In the genomic region with DNA sequence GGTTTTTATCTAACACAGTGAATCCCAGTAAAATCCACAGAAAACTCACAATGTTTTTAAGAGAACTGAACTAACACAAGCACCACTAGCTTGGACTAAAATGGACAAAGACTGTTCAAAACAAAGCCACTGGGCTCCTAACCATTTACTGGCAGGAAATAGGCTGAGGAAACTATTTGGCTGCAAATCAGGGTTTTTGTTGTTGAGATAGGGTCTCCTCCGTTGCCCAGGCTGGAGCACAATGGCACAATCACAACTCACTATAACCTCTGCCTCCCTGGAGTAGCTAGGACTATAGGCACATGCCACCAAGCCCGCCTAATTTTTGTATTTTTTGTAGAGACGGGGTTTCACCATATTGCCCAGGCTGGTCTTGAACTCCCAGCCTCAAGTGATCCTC, we compare ENCODE assay signal across 15 cellular contexts.
DNase-seq lines count a peak whose midpoint lies in the region; ATAC-seq, FAIRE-seq and TF ChIP-seq lines count a peak whose summit lies in the region.
"Had no signal": no experiment of that assay in that cellular context is flagged by ENCODE, and none has a peak within 500 bp of the region (broad histone marks: within the 10 kb centered on the region; RNA-seq: fewer than 3 reads in every experiment).

No MANE protein-coding gene starts in this region.

- peaks cover 5% of the 10 kb centered on the region for H3K4me1 ChIP-seq in suprapubic skin
- no peaks in the 10 kb centered on the region for H3K4me1 ChIP-seq in small intestine (ENCODE audit: control insufficient read depth in 2 of 2, insufficient read depth in 1 of 2, low read depth in 1 of 2, low read length in 1 of 2)

- POLR2A ChIA-PET in activated CD8-positive, alpha-beta T cell treated with anti-CD3 and anti-CD28 coated beads for 36 hours (lab: Charles Lee) = interaction anchor here (0.9 kb wide), 1 partner anchor 40 kb away, joined by 4 read pairs; no protein-coding TSS in a partner anchor

- H3K27ac ChIP-seq in substantia nigra (ENCODE audit: low read depth, low read length, poor library complexity, severe bottlenecking) (peak overlapping the region; percentile 4), suprapubic skin (no peak overlapping the region), small intestine (ENCODE audit: low read depth in 1 of 2, low read length in 1 of 2) (no peak overlapping the region)

- intact Hi-C loops in activated naive CD4-positive, alpha-beta T cell treated with anti-CD3 and anti-CD28 coated beads for 36 hours (cut with micrococcal nuclease) = no loop called here
- intact Hi-C loops in activated CD8-positive, alpha-beta T cell treated with anti-CD3 and anti-CD28 coated beads for 36 hours (cut with micrococcal nuclease) = no loop called here

- peak overlapping the region; percentile 98 for H3K27ac Mint-ChIP-seq in activated naive CD4-positive, alpha-beta T cell treated with anti-CD3 and anti-CD28 coated beads, Interleukin-2, amount 50 U/mL, for 24 hours
- H3K27ac Mint-ChIP-seq in activated naive CD4-positive, alpha-beta T cell treated with anti-CD3 and anti-CD28 coated beads for 36 hours = no peak overlapping the region
- H3K27ac Mint-ChIP-seq in activated CD8-positive, alpha-beta T cell treated with anti-CD3 and anti-CD28 coated beads for 36 hours = peak overlapping the region; percentile 84

- H3K4me1 Mint-ChIP-seq in activated naive CD4-positive, alpha-beta T cell treated with anti-CD3 and anti-CD28 coated beads, Interleukin-2, amount 50 U/mL, for 24 hours = peaks cover 90% of the 10 kb centered on the region
- H3K4me1 Mint-ChIP-seq in activated naive CD4-positive, alpha-beta T cell treated with anti-CD3 and anti-CD28 coated beads for 36 hours (ENCODE audit: low read depth) = peaks cover 80% of the 10 kb centered on the region
- H3K4me1 Mint-ChIP-seq in activated CD8-positive, alpha-beta T cell treated with anti-CD3 and anti-CD28 coated beads for 36 hours (ENCODE audit: low read depth) = peaks cover 70% of the 10 kb centered on the region

- CTCF ChIA-PET in activated naive CD4-positive, alpha-beta T cell treated with anti-CD3 and anti-CD28 coated beads for 36 hours (lab: Charles Lee) = interaction anchor here (1.4 to 1.6 kb wide), 2 partner anchors 27 to 43 kb away, joined by 4 to 5 read pairs; no protein-coding TSS in a partner anchor
- CTCF ChIA-PET in activated CD8-positive, alpha-beta T cell treated with anti-CD3 and anti-CD28 coated beads for 36 hours (lab: Charles Lee) = interaction anchor here (1.2 to 1.8 kb wide), 2 partner anchors 9 to 69 kb away, joined by 4 to 5 read pairs; no protein-coding TSS in a partner anchor

- peak overlapping the region; percentile 85 for H3K4me3 Mint-ChIP-seq in activated naive CD4-positive, alpha-beta T cell treated with anti-CD3 and anti-CD28 coated beads, Interleukin-2, amount 50 U/mL, for 24 hours
- H3K4me3 Mint-ChIP-seq in activated naive CD4-positive, alpha-beta T cell treated with anti-CD3 and anti-CD28 coated beads for 36 hours = no peak overlapping the region
- H3K4me3 Mint-ChIP-seq in activated CD8-positive, alpha-beta T cell treated with anti-CD3 and anti-CD28 coated beads for 36 hours = no peak overlapping the region

- no peak for TF ChIP-seq POLR2A in suprapubic skin (IDR thresholded peaks at IDR 0.05)

- no peak for ATAC-seq in activated CD8-positive, alpha-beta T cell treated with anti-CD3 and anti-CD28 coated beads for 36 hours

- FAIRE-seq in small intestine (lab: Jason Lieb, UNC) = no peak

- H3K4me3 ChIP-seq in fibroblast of pulmonary artery (replicated peaks; ENCODE audit: low read depth, low read length) = no peak overlapping the region
- no peak overlapping the region for H3K4me3 ChIP-seq in suprapubic skin
- H3K4me3 ChIP-seq in small intestine (ENCODE audit: low read depth in 1 of 2, low read length in 2 of 2) = no peak overlapping the region

- 87% methylated on average over 3 of the region's 3 CpGs for WGBS in suprapubic skin
- 78 to 82% (median 78%) methylated on average over 3 of the region's 3 CpGs for WGBS in small intestine, 3 donors

- TF ChIP-seq CTCF in activated CD8-positive, alpha-beta T cell treated with anti-CD3 and anti-CD28 coated beads for 36 hours (IDR thresholded peaks at IDR 0.05) = no peak
- no peak for TF ChIP-seq CTCF in fibroblast of pulmonary artery (IDR thresholded peaks at IDR 0.05; ENCODE audit: low read length, missing control alignments)
- no peak for TF ChIP-seq CTCF in suprapubic skin (IDR thresholded peaks at IDR 0.05)

- DNase-seq in activated naive CD4-positive, alpha-beta T cell treated with anti-CD3 and anti-CD28 coated beads for 36 hours = no peak
- DNase-seq in activated CD8-positive, alpha-beta T cell treated with anti-CD3 and anti-CD28 coated beads for 36 hours = no peak
- peak; percentile 30 for DNase-seq in fibroblast of pulmonary artery (ENCODE audit: low read depth)
- DNase-seq in substantia nigra (lab: John Stamatoyannopoulos, UW) = no peak
- no peak for DNase-seq in suprapubic skin (ENCODE audit: low spot score in 2 of 2)
- no peak for DNase-seq in small intestine
- no peak for DNase-seq in OCI-M1 (lab: John Stamatoyannopoulos, UW)
- DNase-seq: activated CD4-positive, CD25-positive, alpha-beta regulatory T cell; activated effector memory CD4-positive, alpha-beta T cell treated with anti-CD3 and anti-CD28 coated beads, Interleukin-2, amount 50 U/mL, for 16 hours; DMS153; HCEC 1CT; Kasumi-1; NCI-H1694 treated with DMSO at 0.1 percent for 48 hours; SK-N-SH had no signal

- H3K27me3 ChIP-seq in suprapubic skin (no peaks in the 10 kb centered on the region), small intestine (ENCODE audit: control insufficient read depth in 2 of 2, insufficient read depth in 2 of 2, low read length in 2 of 2) (no peaks in the 10 kb centered on the region)

- H3K27me3 Mint-ChIP-seq in activated naive CD4-positive, alpha-beta T cell treated with anti-CD3 and anti-CD28 coated beads, Interleukin-2, amount 50 U/mL, for 24 hours = no peaks in the 10 kb centered on the region
- no peaks in the 10 kb centered on the region for H3K27me3 Mint-ChIP-seq in activated naive CD4-positive, alpha-beta T cell treated with anti-CD3 and anti-CD28 coated beads for 36 hours (ENCODE audit: low read depth)
- no peaks in the 10 kb centered on the region for H3K27me3 Mint-ChIP-seq in activated CD8-positive, alpha-beta T cell treated with anti-CD3 and anti-CD28 coated beads for 36 hours

- H3K9me3 Mint-ChIP-seq in activated naive CD4-positive, alpha-beta T cell treated with anti-CD3 and anti-CD28 coated beads, Interleukin-2, amount 50 U/mL, for 24 hours = peaks cover 5% of the 10 kb centered on the region
- H3K9me3 Mint-ChIP-seq in activated naive CD4-positive, alpha-beta T cell treated with anti-CD3 and anti-CD28 coated beads for 36 hours = peaks cover 11% of the 10 kb centered on the region
- peaks cover 21% of the 10 kb centered on the region for H3K9me3 Mint-ChIP-seq in activated CD8-positive, alpha-beta T cell treated with anti-CD3 and anti-CD28 coated beads for 36 hours

- H3K36me3 ChIP-seq in suprapubic skin = no peaks in the 10 kb centered on the region
- peaks cover 2% of the 10 kb centered on the region in 2 donors for H3K36me3 ChIP-seq in small intestine (ENCODE audit: control insufficient read depth in 2 of 2, insufficient read depth in 2 of 2, low read length in 2 of 2)

- peaks cover 6% of the 10 kb centered on the region for H3K36me3 Mint-ChIP-seq in activated naive CD4-positive, alpha-beta T cell treated with anti-CD3 and anti-CD28 coated beads, Interleukin-2, amount 50 U/mL, for 24 hours
- peaks cover 11% of the 10 kb centered on the region for H3K36me3 Mint-ChIP-seq in activated naive CD4-positive, alpha-beta T cell treated with anti-CD3 and anti-CD28 coated beads for 36 hours (ENCODE audit: low read depth)
- H3K36me3 Mint-ChIP-seq in activated CD8-positive, alpha-beta T cell treated with anti-CD3 and anti-CD28 coated beads for 36 hours (ENCODE audit: low read depth) = peaks cover 21% of the 10 kb centered on the region

- TF ChIP-seq EP300 in suprapubic skin (IDR thresholded peaks at IDR 0.05) = no peak

- H3K9me3 ChIP-seq in suprapubic skin = no peaks in the 10 kb centered on the region
- H3K9me3 ChIP-seq in small intestine (ENCODE audit: control insufficient read depth, low read depth) = no peaks in the 10 kb centered on the region
- H3K9me3 ChIP-seq: SK-N-SH had no signal
